1 cellular context compared by ENCODE assay signal in the genomic region with DNA sequence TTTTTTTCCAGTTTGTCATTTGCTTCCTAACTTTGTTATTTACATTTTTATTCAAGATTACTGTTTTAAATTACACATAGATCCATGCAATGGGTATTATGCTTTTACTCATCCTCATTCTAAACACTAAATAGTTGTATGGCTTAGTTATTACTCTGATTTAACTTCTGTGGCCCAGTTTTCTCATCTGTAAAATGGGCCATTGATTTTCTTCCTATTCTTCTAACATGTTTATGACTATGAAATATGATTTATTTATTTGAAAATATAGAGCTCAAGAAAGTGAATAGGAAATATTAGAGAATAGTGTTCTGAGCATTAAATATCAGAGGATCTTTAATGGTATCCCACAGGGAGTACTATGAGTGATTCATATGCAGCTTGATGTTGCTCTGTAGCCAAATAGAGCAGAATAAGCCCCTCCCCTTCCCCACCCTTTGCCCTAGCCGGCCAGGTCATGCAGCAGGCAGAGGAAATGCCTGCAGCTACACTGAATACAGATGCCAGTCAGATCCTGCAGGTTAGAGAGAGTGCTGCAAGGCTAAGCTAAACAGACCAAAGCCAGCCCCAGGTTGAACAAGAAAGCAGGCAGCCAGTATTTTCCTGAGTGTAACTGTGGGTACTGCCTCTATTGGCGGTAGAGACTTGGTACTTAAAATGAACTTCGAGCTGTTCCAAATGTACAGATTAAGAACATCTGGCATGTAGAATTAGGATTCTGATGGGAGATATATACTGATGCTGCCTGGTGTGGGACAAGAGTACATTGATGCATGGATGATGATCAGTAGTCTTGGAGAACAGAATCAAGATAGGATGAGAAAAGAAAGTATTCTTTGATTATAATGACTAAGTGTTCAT.
TF ChIP-seq lines count a peak whose summit lies in the region.

No MANE protein-coding gene starts in this region.

TF ChIP-seq in endothelial cell of umbilical vein, 7 proteins besides CTCF, POLR2A, EP300 and RAD21:
- no peak for TF ChIP-seq GATA2 (IDR thresholded peaks at IDR 0.05; ENCODE audit: insufficient read depth, insufficient read length, low read depth, low read length)
- TF ChIP-seq MYC (IDR thresholded peaks at IDR 0.05; ENCODE audit: low read depth, low read length), result no peak
- TF ChIP-seq, protein P1, sequence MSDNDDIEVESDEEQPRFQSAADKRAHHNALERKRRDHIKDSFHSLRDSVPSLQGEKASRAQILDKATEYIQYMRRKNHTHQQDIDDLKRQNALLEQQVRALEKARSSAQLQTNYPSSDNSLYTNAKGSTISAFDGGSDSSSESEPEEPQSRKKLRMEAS (IDR thresholded peaks at IDR 0.05; ENCODE audit: insufficient read depth, insufficient read length), result no peak
- peak; percentile 51 for TF ChIP-seq POLR2AphosphoS5 (IDR thresholded peaks at IDR 0.05; ENCODE audit: insufficient read depth, low read depth, low read length)
- TF ChIP-seq FOS (IDR thresholded peaks at IDR 0.05; ENCODE audit: borderline replicate concordance, insufficient read depth, low read length), result peak; percentile 32
- no peak for TF ChIP-seq EZH2 (IDR thresholded peaks at IDR 0.05; ENCODE audit: borderline replicate concordance, low read depth, low read length, severe bottlenecking)
- TF ChIP-seq JUN (IDR thresholded peaks at IDR 0.05; ENCODE audit: borderline replicate concordance, insufficient read depth, insufficient read length, low read depth), result no peak
TF ChIP-seq in endothelial cell of umbilical vein: peak in this region for 2.
